In genomic region chr14:25394791-25395391, GRCh38 we compare ENCODE assay signal across 11 cellular contexts.
"Had no signal": no experiment of that assay in that cellular context is flagged by ENCODE, and none has a peak within 500 bp of the region (broad histone marks: within the 10 kb centered on the region; RNA-seq: fewer than 3 reads in every experiment).

No MANE protein-coding gene starts in this region.

- H3K9me3 ChIP-seq: breast epithelium, gastrocnemius medialis, heart right ventricle, mucosa of descending colon, spleen, suprapubic skin had no signal

- H3K27ac ChIP-seq: breast epithelium, gastrocnemius medialis, heart right ventricle, spleen, suprapubic skin had no signal

- H3K4me3 ChIP-seq: breast epithelium, gastrocnemius medialis, heart right ventricle, mucosa of descending colon, spleen, suprapubic skin had no signal

- H3K4me1 ChIP-seq: breast epithelium, gastrocnemius medialis, spleen, suprapubic skin had no signal

- DNase-seq: activated CD4-positive, CD25-positive, alpha-beta regulatory T cell treated with anti-CD3 and anti-CD28 coated beads, Interleukin-2, amount 50 U/mL, for 72 hours; activated naive CD8-positive, alpha-beta T cell treated with anti-CD3 and anti-CD28 coated beads, Interleukin-2, amount 10 ng/mL, durations not matched to agents 7 days and 5 days; gastrocnemius medialis; heart right ventricle; mammary epithelial cell; mucosa of descending colon; naive thymus-derived CD4-positive, alpha-beta T cell; spleen had no signal

- H3K27me3 ChIP-seq: breast epithelium, gastrocnemius medialis, heart right ventricle, spleen, suprapubic skin had no signal

- H3K36me3 ChIP-seq: breast epithelium, gastrocnemius medialis, heart right ventricle, spleen, suprapubic skin had no signal

- ATAC-seq: gastrocnemius medialis; mucosa of descending colon; naive thymus-derived CD4-positive, alpha-beta T cell; sciatic nerve had no signal
